In genomic region chr2:112275314-112275886, GRCh38 we compare ENCODE assay signal across 8 cellular contexts. TPM values are rescaled to one million over a fixed set of nuclear protein-coding genes. Genes with fewer than 3 reads are reported as not detected.
DNase-seq lines count a peak whose midpoint lies in the region; FAIRE-seq and TF ChIP-seq lines count a peak whose summit lies in the region.

Gene ZC3H6 (plus strand): TSS chr2:112275597. CDS start chr2:112275995, 398 bp downstream.

- peak within 1 kb of the TSS; percentile 99 for H3K27ac Mint-ChIP-seq in neural crest cell (ENCODE audit: unreplicated experiment)

- H4K20me1 ChIP-seq in Loucy (ENCODE audit: insufficient read depth, low read length, poor library complexity, severe bottlenecking) = no peaks in the 10 kb centered on the region

- peak within 1 kb of the TSS; percentile 98 for H3K4me3 Mint-ChIP-seq in neural crest cell

- no peaks in the 10 kb centered on the region for H3K9me2 ChIP-seq in Loucy (replicated peaks; ENCODE audit: low read depth, low read length)

- peaks cover 17% of the 10 kb centered on the region for H3K4me1 Mint-ChIP-seq in neural crest cell

- no peaks in the 10 kb centered on the region for H3K36me3 ChIP-seq in Loucy (ENCODE audit: insufficient read depth, low read length)
- H3K36me3 ChIP-seq in stomach smooth muscle (ENCODE audit: control insufficient read depth in 2 of 2, insufficient read depth in 2 of 2, low read length in 2 of 2) = no peaks in the 10 kb centered on the region

- peaks cover 35% of the 10 kb centered on the region for H3K4me1 ChIP-seq in Loucy (ENCODE audit: insufficient read depth, low read length, poor library complexity, severe bottlenecking)
- no peaks in the 10 kb centered on the region for H3K4me1 ChIP-seq in stomach smooth muscle (ENCODE audit: control insufficient read depth, insufficient read depth, low read length)

- H3K36me3 Mint-ChIP-seq in neural crest cell (ENCODE audit: low read depth) = no peaks in the 10 kb centered on the region

- H3K4me3 ChIP-seq in Loucy (ENCODE audit: low read length, poor library complexity, severe bottlenecking) = peak within 1 kb of the TSS; percentile 90
- peak within 1 kb of the TSS; percentile 90 to 93 for H3K4me3 ChIP-seq in stomach smooth muscle (ENCODE audit: low read length in 2 of 2)

- H3K9me3 ChIP-seq in Loucy (ENCODE audit: insufficient read depth, low read depth, low read length) (no peaks in the 10 kb centered on the region), stomach smooth muscle (ENCODE audit: control insufficient read depth in 2 of 2, low read length in 2 of 2) (no peaks in the 10 kb centered on the region)

- peak within 1 kb of the TSS; percentile 80 for H2AFZ ChIP-seq in Loucy (ENCODE audit: low read length)

- H3K79me2 ChIP-seq in Loucy (ENCODE audit: insufficient read depth, low read length) = peaks cover 18% of the 10 kb centered on the region

- FAIRE-seq in H54 (lab: Jason Lieb, UNC) = peak; percentile 93

- H3K4me2 ChIP-seq in Loucy (ENCODE audit: low read depth, low read length, poor library complexity, severe bottlenecking) = peak within 1 kb of the TSS; percentile 95

- H3F3A ChIP-seq in Loucy (ENCODE audit: low read depth) = peaks cover 12% of the 10 kb centered on the region; the same call in 1 of the 2 replicates

- no peaks in the 10 kb centered on the region for H3K9me3 Mint-ChIP-seq in neural crest cell

- TF ChIP-seq POLR2A in H54 (IDR thresholded peaks at IDR 0.05; ENCODE audit: low read depth, low read length) (peak; percentile 94), Raji (IDR thresholded peaks at IDR 0.05; ENCODE audit: insufficient read depth, low read depth, low read length) (peak; percentile 93)

- peak within 1 kb of the TSS; percentile 100 for H3K9ac ChIP-seq in Loucy (ENCODE audit: low read depth, low read length, poor library complexity, severe bottlenecking)
- H3K9ac ChIP-seq in stomach smooth muscle (ENCODE audit: low read length in 2 of 2) = peak within 1 kb of the TSS; percentile 100

- no peaks in the 10 kb centered on the region for H3K27me3 Mint-ChIP-seq in neural crest cell (ENCODE audit: low read depth)

- DNase-seq in ELR (ENCODE audit: low read depth) = peak; percentile 96
- DNase-seq in H54 (ENCODE audit: insufficient read length, low spot score) = peak; percentile 83
- peak; percentile 99 for DNase-seq in activated gamma-delta T cell (lab: John Stamatoyannopoulos, UW)
- peak; percentile 89 for DNase-seq in fibroblast of the conjunctiva (ENCODE audit: low read depth)
- peak; percentile 100 for DNase-seq in neural crest cell (ENCODE audit: low read depth, low spot score)

- no peak for TF ChIP-seq CTCF in Loucy (conservative IDR thresholded peaks at IDR 0.05; ENCODE audit: low read length)
- peak; percentile 26 for TF ChIP-seq CTCF in neural crest cell (conservative IDR thresholded peaks at IDR 0.05)

- H3K27me3 ChIP-seq in Loucy (ENCODE audit: insufficient read depth, low read length, poor library complexity, severe bottlenecking) (peaks cover 4% of the 10 kb centered on the region), stomach smooth muscle (ENCODE audit: control insufficient read depth in 1 of 2, insufficient read depth in 2 of 2, low read length in 2 of 2) (no peaks in the 10 kb centered on the region)

- H3K27ac ChIP-seq in stomach smooth muscle (ENCODE audit: low read length) = peak within 1 kb of the TSS; percentile 100

RNA-seq across cellular contexts. Expression of gene ZC3H6, which starts in this region (rescaled TPM):
- 7.3 and 7.9 TPM in 2 replicates for total RNA-seq in neural crest cell

Comparison
In these comparisons a context has a peak if more than half of its experiments do, and no peak if none do; other contexts are left out.
1. Peak in every context shown above with its lines: DNase-seq, H3K4me3 ChIP-seq and H3K27ac ChIP-seq.